In the genomic region with DNA sequence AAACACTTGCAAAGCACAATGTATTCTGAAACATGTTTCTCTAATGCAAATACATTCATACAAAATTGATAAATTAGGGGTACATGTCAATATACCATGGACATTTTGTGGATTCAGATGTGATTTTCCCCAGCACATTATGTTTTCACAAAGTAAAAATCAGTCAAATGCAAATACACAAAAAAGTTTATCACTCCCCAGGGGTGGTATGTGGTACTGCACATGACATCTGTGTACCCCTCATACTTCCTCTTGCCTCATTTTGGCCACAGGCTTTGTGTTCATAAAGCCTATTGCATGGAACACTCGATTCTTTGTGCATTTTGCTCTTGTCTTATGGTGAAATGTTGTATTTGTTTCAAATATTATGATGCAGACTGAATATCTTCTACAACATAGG, we compare ENCODE assay signal across 12 cellular contexts.
DNase-seq lines count a peak whose midpoint lies in the region; ATAC-seq and TF ChIP-seq lines count a peak whose summit lies in the region.
"Had no signal": no experiment of that assay in that cellular context is flagged by ENCODE, and none has a peak within 500 bp of the region (broad histone marks: within the 10 kb centered on the region; RNA-seq: fewer than 3 reads in every experiment).

No MANE protein-coding gene starts in this region.

- no peak overlapping the region for H3K4me3 ChIP-seq in DND-41 (ENCODE audit: low read depth in 1 of 2, low read length in 2 of 2)
- H3K4me3 ChIP-seq: esophagus squamous epithelium had no signal

- peak; percentile 57; the same call in 1 of the 3 replicates for ATAC-seq in DND-41 (ENCODE audit: insufficient read depth, low read depth)
- ATAC-seq in HG03280 (IDR thresholded peaks at IDR 0.05; ENCODE audit: unreplicated experiment) = peak; percentile 55

- no peaks in the 10 kb centered on the region for H3K27me3 ChIP-seq in DND-41 (ENCODE audit: insufficient read depth, low read length, poor library complexity)
- H3K27me3 ChIP-seq: esophagus squamous epithelium had no signal

- H3K79me2 ChIP-seq in DND-41 (ENCODE audit: insufficient read depth, low read length) = no peaks in the 10 kb centered on the region

- H3K9me3 ChIP-seq in DND-41 (ENCODE audit: insufficient read depth, low read length, severe bottlenecking) = no peaks in the 10 kb centered on the region
- H3K9me3 ChIP-seq: esophagus squamous epithelium had no signal

- H3K4me2 ChIP-seq in DND-41 (ENCODE audit: insufficient read depth, low read length) = no peak overlapping the region

- TF ChIP-seq CTCF in DND-41 (IDR thresholded peaks at IDR 0.05; ENCODE audit: borderline replicate concordance, extremely low read depth, low read length, poor library complexity, severe bottlenecking) = peak; percentile 23

- no peak overlapping the region for H3K9ac ChIP-seq in DND-41 (ENCODE audit: low read depth, low read length)

- no peak overlapping the region for H2AFZ ChIP-seq in DND-41 (ENCODE audit: low read depth, low read length)

- H4K20me1 ChIP-seq in DND-41 (ENCODE audit: insufficient read depth, low read length) = no peaks in the 10 kb centered on the region

- DNase-seq in DND-41 (no peak), SK-MEL-5 (ENCODE audit: low read depth, low spot score) (peak; percentile 91), iPS DF 4.7 (ENCODE audit: extremely low read depth, low spot score) (peak; percentile 3), activated gamma-delta T cell treated with Interleukin-2 at 50 U/mL for 16 hours (no peak), GM19240 (ENCODE audit: insufficient read length, low spot score) (no peak), globus pallidus (ENCODE audit: low spot score) (no peak)
- DNase-seq in activated naive CD4-positive, alpha-beta T cell (lab: John Stamatoyannopoulos, UW) = no peak
- DNase-seq: activated CD4-positive, alpha-beta memory T cell treated with anti-CD3 and anti-CD28 coated beads, Interleukin-2, amount 10 ng/mL, durations not matched to agents 7 days and 5 days; activated gamma-delta T cell; esophagus squamous epithelium; NCI-H1694 had no signal

- H3K4me1 ChIP-seq in DND-41 (ENCODE audit: insufficient read depth, low read length) = no peaks in the 10 kb centered on the region
- H3K4me1 ChIP-seq: esophagus squamous epithelium had no signal

- no peaks in the 10 kb centered on the region for H3K36me3 ChIP-seq in DND-41 (ENCODE audit: insufficient read depth, low read length)
- H3K36me3 ChIP-seq: esophagus squamous epithelium had no signal

- H3K27ac ChIP-seq in DND-41 (ENCODE audit: low read length) = no peak overlapping the region
- H3K27ac ChIP-seq: esophagus squamous epithelium had no signal

- in situ Hi-C loops in SK-MEL-5 (cut with HindIII; ENCODE audit: low pct_unique_long_range_greater_than_20kb, low sequenced_read_pairs) = no loop called here

Comparison
In these comparisons a context has a peak if more than half of its experiments do, and no peak if none do; other contexts are left out.
1. DNase-seq: peak in SK-MEL-5 (single experiment) and iPS DF 4.7 (single experiment); none in DND-41 (single experiment), activated gamma-delta T cell treated with Interleukin-2 at 50 U/mL for 16 hours (single experiment), GM19240 (single experiment), activated naive CD4-positive, alpha-beta T cell (0 of 4) and globus pallidus (single experiment).